10 cellular contexts compared by ENCODE assay signal in the genomic region with DNA sequence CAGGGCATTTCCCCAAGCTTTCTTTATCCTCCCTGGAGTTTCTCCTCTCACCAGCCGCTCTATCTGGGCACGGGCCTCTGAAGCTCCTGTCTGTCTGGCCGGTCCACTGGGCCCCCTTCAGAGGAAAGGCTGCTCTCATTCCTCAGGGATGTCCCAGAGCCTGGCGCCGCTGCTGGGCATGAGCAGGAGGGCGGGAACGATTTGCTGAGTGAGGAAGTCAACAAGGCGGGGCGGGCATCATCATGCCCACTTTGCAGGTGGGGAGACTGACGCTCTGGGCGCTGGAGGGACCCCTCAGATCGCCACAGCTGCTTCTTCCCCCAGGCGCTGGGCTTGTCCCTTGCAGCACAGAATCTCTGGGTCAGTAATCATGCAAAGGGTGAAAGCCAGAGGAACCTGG.
DNase-seq lines count a peak whose midpoint lies in the region; ATAC-seq and TF ChIP-seq lines count a peak whose summit lies in the region.
"Had no signal": no experiment of that assay in that cellular context is flagged by ENCODE, and none has a peak within 500 bp of the region (broad histone marks: within the 10 kb centered on the region; RNA-seq: fewer than 3 reads in every experiment).

No MANE protein-coding gene starts in this region.

- H3K9me3 ChIP-seq in endodermal cell (ENCODE audit: control insufficient read depth, low read length), result no peaks in the 10 kb centered on the region
- no peaks in the 10 kb centered on the region for H3K9me3 ChIP-seq in right lobe of liver
- no peaks in the 10 kb centered on the region for H3K9me3 ChIP-seq in thyroid gland

- peak overlapping the region; percentile 55 for H3K4me3 Mint-ChIP-seq in endodermal cell
- H3K4me3 Mint-ChIP-seq: activated CD4-positive, alpha-beta T cell treated with anti-CD3 and anti-CD28 coated beads for 36 hours; activated naive CD8-positive, alpha-beta T cell treated with anti-CD3 and anti-CD28 coated beads, Interleukin-2, amount 50 U/mL, for 24 hours had no signal

- no peak for ATAC-seq in right lobe of liver
- ATAC-seq in HG03045 (IDR thresholded peaks at IDR 0.05; ENCODE audit: unreplicated experiment), result no peak
- no peak for ATAC-seq in GM21423 (IDR thresholded peaks at IDR 0.05; ENCODE audit: unreplicated experiment)

- peak overlapping the region; percentile 20 for H3K9ac ChIP-seq in endodermal cell (ENCODE audit: extremely low read depth, low read length, poor library complexity, severe bottlenecking)

- no peak for TF ChIP-seq CTCF in LNCaP clone FGC (IDR thresholded peaks at IDR 0.05; ENCODE audit: control insufficient read depth, extremely low read depth, insufficient read depth)
- TF ChIP-seq CTCF in endodermal cell (conservative IDR thresholded peaks at IDR 0.05), result no peak
- TF ChIP-seq CTCF in right lobe of liver (IDR thresholded peaks at IDR 0.05), result no peak
- TF ChIP-seq CTCF in thyroid gland (IDR thresholded peaks at IDR 0.05), result no peak

- no peak overlapping the region for H3K27ac Mint-ChIP-seq in endodermal cell
- H3K27ac Mint-ChIP-seq: activated CD4-positive, alpha-beta T cell treated with anti-CD3 and anti-CD28 coated beads for 36 hours; activated naive CD8-positive, alpha-beta T cell treated with anti-CD3 and anti-CD28 coated beads, Interleukin-2, amount 50 U/mL, for 24 hours had no signal

- peaks cover 36% of the 10 kb centered on the region for H3K27me3 Mint-ChIP-seq in endodermal cell (ENCODE audit: insufficient read depth)

- H3K36me3 ChIP-seq in endodermal cell (ENCODE audit: control insufficient read depth, insufficient read depth, low read length) (no peaks in the 10 kb centered on the region), right lobe of liver (no peaks in the 10 kb centered on the region), thyroid gland (no peaks in the 10 kb centered on the region)

- peaks cover 9% of the 10 kb centered on the region for H3K4me1 Mint-ChIP-seq in endodermal cell
- H3K4me1 Mint-ChIP-seq: activated CD4-positive, alpha-beta T cell treated with anti-CD3 and anti-CD28 coated beads for 36 hours; activated naive CD8-positive, alpha-beta T cell treated with anti-CD3 and anti-CD28 coated beads, Interleukin-2, amount 50 U/mL, for 24 hours had no signal

- H3K4me1 ChIP-seq in endodermal cell (ENCODE audit: control insufficient read depth, insufficient read depth, low read length) (no peaks in the 10 kb centered on the region), right lobe of liver (peaks cover 0 to 31% (median 5%) of the 10 kb centered on the region in 4 donors), thyroid gland (peaks cover 0 to 6% of the 10 kb centered on the region in 2 donors)

- H3K27ac ChIP-seq in endodermal cell (ENCODE audit: low read depth, low read length) (no peak overlapping the region), right lobe of liver (no peak overlapping the region), thyroid gland (no peak overlapping the region)

- no peak for TF ChIP-seq POLR2A in right lobe of liver (IDR thresholded peaks at IDR 0.05)
- TF ChIP-seq POLR2A in thyroid gland (IDR thresholded peaks at IDR 0.05), result no peak

- no peak for DNase-seq in LNCaP clone FGC (ENCODE audit: low read depth)
- DNase-seq in endodermal cell, result peak; percentile 65
- no peak for DNase-seq in right lobe of liver
- DNase-seq in thyroid gland, result peak; percentile 14 to 17
- DNase-seq in NCI-H524 treated with DMSO at 0.1 percent for 48 hours (lab: John Stamatoyannopoulos, UW), result no peak
- DNase-seq in NCI-H2196 treated with DMSO at 0.1 percent for 48 hours (lab: John Stamatoyannopoulos, UW; ENCODE audit: unreplicated experiment), result no peak

- intact Hi-C loops in right lobe of liver (cut with DNase I), result loop anchor here (10.0 kb wide), 3 partner anchors 563 to 873 kb away; a partner anchor contains a TSS
- intact Hi-C loops in thyroid gland (cut with DNase I), result loop anchor here (5.0 to 10.0 kb wide), 2 partner anchors 573 to 870 kb away; no protein-coding TSS in a partner anchor

- H3K36me3 Mint-ChIP-seq in endodermal cell (ENCODE audit: low read depth), result no peaks in the 10 kb centered on the region

- WGBS in endodermal cell (ENCODE audit: insufficient coverage in 1 of 2, insufficient read length in 1 of 2), 2 experiments, result 49 to 60% methylated on average over 5 to 13 of the region's 13 CpGs
- WGBS in right lobe of liver (ENCODE audit: insufficient coverage, low coverage, low lambda C conversion rate, missing lambda C conversion rate), result 40% methylated on average over 2 of the region's 13 CpGs
- 28 to 32% methylated on average over 11 to 13 of the region's 13 CpGs for WGBS in thyroid gland, 2 donors

- H3K27me3 ChIP-seq in endodermal cell (ENCODE audit: control insufficient read depth, insufficient read depth, low read length, poor library complexity, severe bottlenecking) (peaks cover 30% of the 10 kb centered on the region), right lobe of liver (no peaks in the 10 kb centered on the region), thyroid gland (no peaks in the 10 kb centered on the region)

- H3K9me3 Mint-ChIP-seq in endodermal cell, result no peaks in the 10 kb centered on the region
- H3K9me3 Mint-ChIP-seq: activated naive CD8-positive, alpha-beta T cell treated with anti-CD3 and anti-CD28 coated beads, Interleukin-2, amount 50 U/mL, for 24 hours had no signal

- H3K4me3 ChIP-seq in LNCaP clone FGC (ENCODE audit: low read depth, low read length) (peak overlapping the region; percentile 21; the same call in 1 of the 2 replicates), endodermal cell (ENCODE audit: low read length) (peak overlapping the region; percentile 60), right lobe of liver (peak overlapping the region; percentile 41 to 55 (median 47)), thyroid gland (replicated peaks in 1 of 3) (peak overlapping the region in 1 of 3 donors; percentile 23)

Comparison
In these comparisons a context has a peak if more than half of its experiments do, and no peak if none do; other contexts are left out.
1. DNase-seq: peak in endodermal cell (single experiment) and thyroid gland (2 of 2); none in LNCaP clone FGC (single experiment), right lobe of liver (0 of 3), NCI-H524 treated with DMSO at 0.1 percent for 48 hours (single experiment) and NCI-H2196 treated with DMSO at 0.1 percent for 48 hours (single experiment).